ENCODE assay signal across 9 cellular contexts in the genomic region with DNA sequence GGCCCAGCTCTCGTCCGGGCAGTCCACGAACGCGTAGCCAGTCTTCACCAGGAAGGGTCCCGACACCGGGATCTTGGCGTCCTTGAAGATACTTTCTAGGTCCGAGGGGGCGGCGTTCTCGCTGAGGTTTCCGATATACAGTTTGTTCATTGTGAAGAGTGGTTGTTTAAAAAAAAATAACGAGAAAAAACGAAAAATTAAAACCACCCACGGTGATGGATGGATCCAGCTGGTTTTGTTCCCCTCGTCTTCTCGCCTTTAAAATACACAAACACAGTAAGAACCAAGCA. TPM values are rescaled to one million over a fixed set of nuclear protein-coding genes. Genes with fewer than 3 reads are reported as not detected.
DNase-seq lines count a peak whose midpoint lies in the region; ATAC-seq and TF ChIP-seq lines count a peak whose summit lies in the region.
"Had no signal": no experiment of that assay in that cellular context is flagged by ENCODE, and none has a peak within 500 bp of the region (broad histone marks: within the 10 kb centered on the region; RNA-seq: fewer than 3 reads in every experiment).

No MANE protein-coding gene starts in this region.

- H3K27ac ChIP-seq in HUES64 (ENCODE audit: low read depth, low read length) (peak overlapping the region; percentile 96), muscle layer of duodenum (ENCODE audit: low read length) (no peak overlapping the region)

- H3K36me3 ChIP-seq in BJ (ENCODE audit: control insufficient read depth, insufficient read depth, low read length) (no peaks in the 10 kb centered on the region), HUES64 (ENCODE audit: insufficient read depth, low read length) (no peaks in the 10 kb centered on the region), muscle layer of duodenum (ENCODE audit: control insufficient read depth in 1 of 2, insufficient read depth in 2 of 2, low read length in 2 of 2) (no peaks in the 10 kb centered on the region)

- H3K4me1 ChIP-seq in HUES64 (ENCODE audit: insufficient read depth, low read length) (peaks cover 27% of the 10 kb centered on the region), muscle layer of duodenum (ENCODE audit: control insufficient read depth in 1 of 2, insufficient read depth in 2 of 2, low read length in 2 of 2) (peaks cover 3 to 54% of the 10 kb centered on the region in 2 donors)

- TF ChIP-seq CTCF in BJ (IDR thresholded peaks at IDR 0.05; ENCODE audit: insufficient read depth, low read depth, low read length) (no peak), astrocyte of the spinal cord (IDR thresholded peaks at IDR 0.05; ENCODE audit: low read depth, low read length) (no peak)

- POLR2A ChIA-PET in BJ (lab: Charles Lee): no interaction called here

- ATAC-seq in GM18868 (IDR thresholded peaks at IDR 0.05; ENCODE audit: unreplicated experiment): no peak
- ATAC-seq in GM19324 (IDR thresholded peaks at IDR 0.05; ENCODE audit: low FRiP score, unreplicated experiment): no peak
- no peak for ATAC-seq in HG02970 (IDR thresholded peaks at IDR 0.05; ENCODE audit: low FRiP score, unreplicated experiment)

- under 1% methylated on average over 18 of the region's 18 CpGs for WGBS in HUES64

- H3K9ac ChIP-seq in HUES64 (ENCODE audit: low read depth, low read length): peak overlapping the region; percentile 85

- DNase-seq in BJ (ENCODE audit: low read depth): no peak
- no peak for DNase-seq in astrocyte of the spinal cord (ENCODE audit: low read depth, low spot score)
- no peak for DNase-seq in activated effector memory CD4-positive, alpha-beta T cell treated with anti-CD3 and anti-CD28 coated beads, Interleukin-2, amount 50 U/mL, for 16 hours

- H3K4me3 ChIP-seq in BJ (ENCODE audit: low read depth, low read length) (peak overlapping the region; percentile 49), HUES64 (ENCODE audit: low read length) (peak overlapping the region; percentile 84), astrocyte of the spinal cord (ENCODE audit: low read depth, low read length) (peak overlapping the region; percentile 86), muscle layer of duodenum (ENCODE audit: low read depth in 1 of 2, low read length in 2 of 2) (peak overlapping the region; percentile 48 to 63)
- H3K4me3 ChIP-seq: lung had no signal

- in situ Hi-C loops in astrocyte of the spinal cord (cut with HindIII; ENCODE audit: low sequenced_read_pairs): no loop called here

- no peaks in the 10 kb centered on the region for H3K9me3 ChIP-seq in HUES64 (ENCODE audit: insufficient read depth, low read depth, low read length)
- H3K9me3 ChIP-seq in muscle layer of duodenum (ENCODE audit: control insufficient read depth in 1 of 2, low read length in 2 of 2): peaks cover 0 to 5% of the 10 kb centered on the region in 2 donors

- CTCF ChIA-PET in BJ (lab: Yijun Ruan, JAX): no interaction called here

- H3K27me3 ChIP-seq in BJ (ENCODE audit: control insufficient read depth, insufficient read depth, low read length) (peaks cover 27% of the 10 kb centered on the region), HUES64 (ENCODE audit: insufficient read depth, low read length) (no peaks in the 10 kb centered on the region), muscle layer of duodenum (ENCODE audit: low read depth, low read length) (peaks cover 84% of the 10 kb centered on the region)

RNA-seq across cellular contexts. Expression of gene IGF2BP3, which starts 0.4 kb away (rescaled TPM):
- 13.4 and 14.4 TPM in 2 replicates for polyA plus RNA-seq in BJ (2011; rRNA removed)
- polyA minus RNA-seq in BJ (2011; rRNA and poly(A)+ RNA removed): 10.9 and 16.5 TPM in 2 replicates
- polyA plus RNA-seq in HUES64 (2013, experiment 1 of 2): 83.9 TPM
- 103 TPM for polyA plus RNA-seq in HUES64 (2013, experiment 2 of 2)
